1 cellular context compared by ENCODE assay signal in genomic region chr10:124356706-124357582, GRCh38.
TF ChIP-seq lines count a peak whose summit lies in the region.

No MANE protein-coding gene starts in this region.

TF ChIP-seq in HEK293T, 16 proteins besides CTCF, POLR2A, EP300 and RAD21:
- TF ChIP-seq ELF4 (IDR thresholded peaks at IDR 0.05) (no peak), L3MBTL2 (conservative IDR thresholded peaks at IDR 0.05) (no peak), ARNT (IDR thresholded peaks at IDR 0.05) (no peak), NFRKB (IDR thresholded peaks at IDR 0.05) (no peak), BHLHE40 (IDR thresholded peaks at IDR 0.05; ENCODE audit: borderline replicate concordance) (no peak), FOXM1 (IDR thresholded peaks at IDR 0.05; ENCODE audit: borderline replicate concordance) (no peak), TARDBP (IDR thresholded peaks at IDR 0.05) (no peak), HDGF (IDR thresholded peaks at IDR 0.05; ENCODE audit: borderline replicate concordance) (no peak), FOXA1 (IDR thresholded peaks at IDR 0.05) (no peak), PKNOX1 (IDR thresholded peaks at IDR 0.05) (no peak), SUZ12 (IDR thresholded peaks at IDR 0.05) (no peak), ZNF384 (IDR thresholded peaks at IDR 0.05) (no peak), FOXK2 (IDR thresholded peaks at IDR 0.05) (no peak), CTBP1 (IDR thresholded peaks at IDR 0.05; ENCODE audit: borderline replicate concordance) (no peak), LEF1 (IDR thresholded peaks at IDR 0.05; ENCODE audit: borderline replicate concordance) (no peak)
